19 cellular contexts compared by ENCODE assay signal in genomic region chr13:82370306-82370705, GRCh38.
A peak's percentile ranks its signal among the peaks of the same experiment; 100 is the strongest.
DNase-seq lines count a peak whose midpoint lies in the region; TF ChIP-seq lines count a peak whose summit lies in the region.
"Had no signal": no experiment of that assay in that cellular context is flagged by ENCODE, and none has a peak within 500 bp of the region (broad histone marks: within the 10 kb centered on the region; RNA-seq: fewer than 3 reads in every experiment).

No MANE protein-coding gene starts in this region.

- peaks cover 0 to 7% (median 4%) of the 10 kb centered on the region in 8 donors for H3K9me3 Mint-ChIP-seq in CD4-positive, alpha-beta memory T cell
- no peaks in the 10 kb centered on the region for H3K9me3 Mint-ChIP-seq in nephron progenitor cell

- no peaks in the 10 kb centered on the region for H3K4me1 Mint-ChIP-seq in CD4-positive, alpha-beta memory T cell
- no peaks in the 10 kb centered on the region for H3K4me1 Mint-ChIP-seq in nephron progenitor cell

- no peaks in the 10 kb centered on the region for H3K36me3 Mint-ChIP-seq in CD4-positive, alpha-beta memory T cell
- H3K36me3 Mint-ChIP-seq in nephron progenitor cell (ENCODE audit: low read depth): no peaks in the 10 kb centered on the region

- H3K4me1 ChIP-seq in SJCRH30: peaks cover 19% of the 10 kb centered on the region
- H3K4me1 ChIP-seq in CD4-positive, alpha-beta memory T cell (ENCODE audit: insufficient read depth, low read length): no peaks in the 10 kb centered on the region
- H3K4me1 ChIP-seq: BLaER1 had no signal

- POLR2A ChIA-PET in CD4-positive, alpha-beta memory T cell (lab: Charles Lee; ENCODE audit: partially characterized antibody): no interaction called here

- no peaks in the 10 kb centered on the region for H3K27me3 Mint-ChIP-seq in CD4-positive, alpha-beta memory T cell
- no peaks in the 10 kb centered on the region for H3K27me3 Mint-ChIP-seq in nephron progenitor cell (ENCODE audit: low read depth, poor library complexity)

- no peak overlapping the region for H3K4me3 Mint-ChIP-seq in CD4-positive, alpha-beta memory T cell
- H3K4me3 Mint-ChIP-seq in nephron progenitor cell: no peak overlapping the region
- H3K4me3 Mint-ChIP-seq: T-helper 1 cell treated with Interleukin-12 subunit alpha and Interleukin-12 subunit beta and Interleukin-4 antibody, amounts not matched to agents 30 μg/mL and 1 μg/mL, for 36 hours had no signal

- no peak overlapping the region for H3K27ac Mint-ChIP-seq in CD4-positive, alpha-beta memory T cell
- H3K27ac Mint-ChIP-seq in nephron progenitor cell: no peak overlapping the region
- H3K27ac Mint-ChIP-seq: T-helper 1 cell treated with Interleukin-12 subunit alpha and Interleukin-12 subunit beta and Interleukin-4 antibody, amounts not matched to agents 30 μg/mL and 1 μg/mL, for 36 hours had no signal

- H3K36me3 ChIP-seq in SJCRH30: no peaks in the 10 kb centered on the region
- no peaks in the 10 kb centered on the region for H3K36me3 ChIP-seq in CD4-positive, alpha-beta memory T cell (ENCODE audit: insufficient read depth, low read length)
- H3K36me3 ChIP-seq: BLaER1 had no signal

- H3K9me3 ChIP-seq in SJCRH30 (replicated peaks): no peaks in the 10 kb centered on the region
- H3K9me3 ChIP-seq in CD4-positive, alpha-beta memory T cell (ENCODE audit: control insufficient read depth in 1 of 2, low read length in 2 of 2): no peaks in the 10 kb centered on the region
- H3K9me3 ChIP-seq: BLaER1 had no signal

- CTCF ChIA-PET in CD4-positive, alpha-beta memory T cell (lab: Charles Lee; ENCODE audit: partially characterized antibody): no interaction called here

- H3K27ac ChIP-seq in SJCRH30: peak overlapping the region; percentile 66
- H3K27ac ChIP-seq in CD4-positive, alpha-beta memory T cell (ENCODE audit: low read depth, low read length): no peak overlapping the region
- H3K27ac ChIP-seq: BLaER1, GM23248 had no signal

- no peak for TF ChIP-seq CTCF in nephron progenitor cell (IDR thresholded peaks at IDR 0.05)

- intact Hi-C loops in CD4-positive, alpha-beta memory T cell (cut with micrococcal nuclease): no loop called here

- no peaks in the 10 kb centered on the region for H3K27me3 ChIP-seq in SJCRH30
- H3K27me3 ChIP-seq in CD4-positive, alpha-beta memory T cell (ENCODE audit: insufficient read depth, low read length): no peaks in the 10 kb centered on the region
- H3K27me3 ChIP-seq: BLaER1 had no signal

- no peak overlapping the region for H3K4me3 ChIP-seq in SJCRH30
- H3K4me3 ChIP-seq in CD4-positive, alpha-beta memory T cell (ENCODE audit: low read length in 2 of 2): no peak overlapping the region
- H3K4me3 ChIP-seq: BLaER1, GM23248 had no signal

- DNase-seq in HT1080 (ENCODE audit: low read depth): peak; percentile 58
- DNase-seq in SJCRH30: peak in 1 of 2 experiments; percentile 61
- DNase-seq in fibroblast of peridontal ligament (ENCODE audit: extremely low read depth): peak; percentile 18
- DNase-seq in renal cortical epithelial cell (ENCODE audit: low read depth): peak; percentile 14
- DNase-seq in CD4-positive, alpha-beta memory T cell: no peak
- DNase-seq in nephron progenitor cell: no peak
- no peak for DNase-seq in NCI-H2029 (lab: John Stamatoyannopoulos, UW)
- no peak for DNase-seq in D341Med (ENCODE audit: low spot score)
- DNase-seq: GM23248, IMR-90, Kasumi-1, MV-4-11, NCI-H1436, NCI-H2081, NCI-H2227 treated with DMSO at 0.1 percent for 48 hours, NCI-H69, SHP77 had no signal

Comparison
In these comparisons a context has a peak if more than half of its experiments do, and no peak if none do; other contexts are left out.
1. DNase-seq: peak in HT1080 (single experiment), fibroblast of peridontal ligament (single experiment) and renal cortical epithelial cell (single experiment); none in CD4-positive, alpha-beta memory T cell (0 of 5), nephron progenitor cell (single experiment), NCI-H2029 (single experiment) and D341Med (single experiment).